Comparison of ENCODE assay signal across 8 cellular contexts in genomic region chr14:20683125-20683895, GRCh38. TPM values are rescaled to one million over a fixed set of nuclear protein-coding genes. Genes with fewer than 3 reads are reported as not detected.
DNase-seq lines count a peak whose midpoint lies in the region; ATAC-seq, FAIRE-seq and TF ChIP-seq lines count a peak whose summit lies in the region.

No MANE protein-coding gene starts in this region.

- no peaks in the 10 kb centered on the region for H3K9me3 ChIP-seq in small intestine (ENCODE audit: control insufficient read depth, low read depth)

- H3K36me3 ChIP-seq in GM06990 (ENCODE audit: control insufficient read depth, insufficient read depth, low read length) (no peaks in the 10 kb centered on the region), small intestine (ENCODE audit: control insufficient read depth in 2 of 2, insufficient read depth in 2 of 2, low read length in 2 of 2) (no peaks in the 10 kb centered on the region)

- peak overlapping the region; percentile 77 for H3K4me3 ChIP-seq in GM06990 (replicated peaks; ENCODE audit: low read depth, low read length)
- H3K4me3 ChIP-seq in small intestine (ENCODE audit: low read depth in 1 of 2, low read length in 2 of 2) = peak overlapping the region; percentile 56 to 84

- H3K27ac Mint-ChIP-seq in HFFc6 = no peak overlapping the region

- FAIRE-seq in TTC549 (lab: Jason Lieb, UNC) (peak; percentile 34), small intestine (lab: Jason Lieb, UNC) (no peak)

- no peaks in the 10 kb centered on the region for H3K27me3 ChIP-seq in GM06990 (replicated peaks; ENCODE audit: control insufficient read depth, insufficient read depth, low read length)
- no peaks in the 10 kb centered on the region for H3K27me3 ChIP-seq in small intestine (ENCODE audit: control insufficient read depth in 2 of 2, insufficient read depth in 2 of 2, low read length in 2 of 2)

- H3K36me3 Mint-ChIP-seq in HFFc6 (ENCODE audit: low read depth) = no peaks in the 10 kb centered on the region

- DNase-seq in GM06990 (ENCODE audit: extremely low read depth, insufficient read length) (peak; percentile 77), HFFc6 (peak; percentile 92), NCI-H1105 (lab: John Stamatoyannopoulos, UW) (peak; percentile 85), brain pericyte (ENCODE audit: low read depth, low spot score) (peak; percentile 69), iPS-NIHi7 (ENCODE audit: extremely low spot score) (peak; percentile 35), small intestine (peak; percentile 80)

- no peaks in the 10 kb centered on the region for H3K9me3 Mint-ChIP-seq in HFFc6

- peaks cover 3% of the 10 kb centered on the region; the same call in 1 of the 2 replicates for H3K27me3 Mint-ChIP-seq in HFFc6 (ENCODE audit: insufficient read depth)

- WGBS in small intestine, 3 donors = 0% methylated on average over 38 of the region's 38 CpGs

- peak overlapping the region; percentile 98 to 100 for H3K27ac ChIP-seq in small intestine (ENCODE audit: low read depth in 1 of 2, low read length in 1 of 2)

- no peak for ATAC-seq in HG02884 (IDR thresholded peaks at IDR 0.05; ENCODE audit: unreplicated experiment)

- H3K4me1 ChIP-seq in small intestine (ENCODE audit: control insufficient read depth in 2 of 2, insufficient read depth in 1 of 2, low read depth in 1 of 2, low read length in 1 of 2) = peaks cover 3 to 5% of the 10 kb centered on the region in 2 donors

- H3K4me1 Mint-ChIP-seq in HFFc6 (ENCODE audit: low read depth) = peaks cover 32% of the 10 kb centered on the region

- no peak overlapping the region for H3K4me3 Mint-ChIP-seq in HFFc6

- no peak for TF ChIP-seq CTCF in GM06990 (IDR thresholded peaks at IDR 0.05; ENCODE audit: insufficient read depth, low read length, poor library complexity, severe bottlenecking)
- TF ChIP-seq CTCF in HFFc6 (IDR thresholded peaks at IDR 0.05) = no peak

RNA-seq across cellular contexts. Expression of gene RNASE4, which starts 1.1 kb away (rescaled TPM):
- 1 to 10 TPM; 2.8 to 6.9 (median 5.3) TPM for total RNA-seq in HFFc6 (2021; fragmentation: NEBNext Ultra II Directional; extraction: Animal tissue kit (Norgen Biotek cat#: 25700))
- polyA plus RNA-seq in small intestine = 10 to 100 TPM in 2 of 3 donors, 1 to 10 TPM in 1; 8.1 to 44.2 (median 18.1) TPM

RNA-seq across cellular contexts. Expression of gene ANG, which starts 5.3 kb away (rescaled TPM):
- 1 to 10 TPM; 2.4 to 4.0 (median 3.2) TPM for total RNA-seq in HFFc6 (2021; fragmentation: NEBNext Ultra II Directional; extraction: Animal tissue kit (Norgen Biotek cat#: 25700))
- polyA plus RNA-seq in small intestine = 10 to 100 TPM; 13.4 to 24.9 (median 16.8) TPM

RNA-seq across cellular contexts. Expression of gene OR6S1, which starts 41.8 kb away (rescaled TPM):
- total RNA-seq in HFFc6 (2021; fragmentation: NEBNext Ultra II Directional; extraction: Animal tissue kit (Norgen Biotek cat#: 25700)) = not detected
- not detected for polyA plus RNA-seq in small intestine

Comparison
In these comparisons a context has a peak if more than half of its experiments do, and no peak if none do; other contexts are left out.
1. DNase-seq: peak in every context shown above with its lines; median percentile 92 in HFFc6; 85 in NCI-H1105; 80 in small intestine; 77 in GM06990; 69 in brain pericyte; 35 in iPS-NIHi7.